ENCODE assay signal across 16 cellular contexts in the genomic region with DNA sequence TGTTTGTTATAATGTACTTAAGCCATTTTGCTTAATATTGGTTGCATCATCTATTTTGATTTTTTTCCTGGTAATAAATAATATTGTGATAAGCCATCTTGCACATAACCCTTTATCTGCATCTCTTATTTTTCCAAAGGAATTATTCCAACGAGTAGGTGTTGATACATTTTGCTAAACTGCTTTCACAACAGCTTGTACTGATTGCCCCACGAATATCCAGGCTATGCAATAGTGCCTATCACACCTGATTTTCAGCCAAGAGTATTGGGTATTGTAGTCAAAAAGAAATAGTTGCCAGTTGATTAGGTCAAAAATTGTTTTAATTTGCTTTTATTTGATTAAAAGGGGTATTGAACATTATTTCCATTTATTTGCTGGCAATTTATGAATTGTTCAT. TPM values are rescaled to one million over a fixed set of nuclear protein-coding genes. Genes with fewer than 3 reads are reported as not detected.
"Had no signal": no experiment of that assay in that cellular context is flagged by ENCODE, and none has a peak within 500 bp of the region (broad histone marks: within the 10 kb centered on the region; RNA-seq: fewer than 3 reads in every experiment).

No MANE protein-coding gene starts in this region.

- H3K27me3 ChIP-seq: esophagus muscularis mucosa, tibial artery, upper lobe of left lung, uterus had no signal

- ATAC-seq: effector memory CD8-positive, alpha-beta T cell; left colon; mucosa of descending colon; naive thymus-derived CD8-positive, alpha-beta T cell; stimulated activated effector memory CD8-positive, alpha-beta T cell treated with anti-CD3 and anti-CD28 coated beads, Interleukin-12 subunit alpha, Interleukin-12 subunit beta, amount 100 ng/mL, for 72 hours; stimulated activated naive CD8-positive, alpha-beta T cell treated with anti-CD3 and anti-CD28 coated beads, Interleukin-15, Interleukin-2, amounts not matched to agents 100 U/mL and 50 U/mL, for 24 hours had no signal

- H3K27ac ChIP-seq: epithelial cell of prostate, neutrophil, tibial artery, upper lobe of left lung, uterus had no signal

- DNase-seq: effector memory CD8-positive, alpha-beta T cell; left colon; mammary epithelial cell; naive thymus-derived CD8-positive, alpha-beta T cell; posterior cingulate gyrus; stimulated activated CD4-positive, alpha-beta T cell treated with anti-CD3 and anti-CD28 coated beads, Interleukin-4, amount 100 ng/mL, for 1 hour; stimulated activated CD8-positive, alpha-beta memory T cell treated with anti-CD3 and anti-CD28 coated beads, Interleukin-4, amount 100 ng/mL, for 48 hours; upper lobe of left lung had no signal

- H3K36me3 ChIP-seq: esophagus muscularis mucosa, neutrophil, tibial artery, upper lobe of left lung, uterus had no signal

- H3K4me1 ChIP-seq: tibial artery, upper lobe of left lung, uterus had no signal

- H3K4me3 ChIP-seq: mucosa of descending colon, tibial artery, upper lobe of left lung, uterus had no signal

- H3K9me3 ChIP-seq: esophagus muscularis mucosa, mucosa of descending colon, neutrophil, tibial artery, upper lobe of left lung, uterus had no signal

RNA-seq across cellular contexts. Expression of a gene that starts 20.7 kb away (rescaled TPM):
- polyA plus RNA-seq: naive thymus-derived CD8-positive, alpha-beta T cell had no signal
